ENCODE assay signal across 9 cellular contexts in genomic region chr13:100491164-100491847, GRCh38.
DNase-seq lines count a peak whose midpoint lies in the region; ATAC-seq, FAIRE-seq and TF ChIP-seq lines count a peak whose summit lies in the region.
"Had no signal": no experiment of that assay in that cellular context is flagged by ENCODE, and none has a peak within 500 bp of the region (broad histone marks: within the 10 kb centered on the region; RNA-seq: fewer than 3 reads in every experiment).

No MANE protein-coding gene starts in this region.

- H3K36me3 ChIP-seq in HCT116 (ENCODE audit: control insufficient read depth in 1 of 2, insufficient read depth in 2 of 2, low read length in 2 of 2) (no peaks in the 10 kb centered on the region), SJCRH30 (no peaks in the 10 kb centered on the region)

- CTCF ChIA-PET in HCT116 (lab: Charles Lee), result interaction anchor here (1.4 kb wide), 1 partner anchor 11 kb away, joined by 3 read pairs; no protein-coding TSS in a partner anchor

- POLR2A ChIA-PET in HCT116 (lab: Charles Lee), result no interaction called here

- H3K9ac ChIP-seq in HCT116 (ENCODE audit: low read length), result no peak overlapping the region

- H3K4me3 ChIP-seq in HCT116 (replicated peaks in 1 of 2; ENCODE audit: low read depth in 1 of 2, low read length in 2 of 2) (no peak overlapping the region), SJCRH30 (no peak overlapping the region), foreskin fibroblast (ENCODE audit: low read depth in 1 of 2, low read length in 2 of 2) (no peak overlapping the region)

- no peaks in the 10 kb centered on the region for H3K9me2 ChIP-seq in HCT116 (ENCODE audit: insufficient read depth)

- TF ChIP-seq CTCF in HCT116 (IDR thresholded peaks at IDR 0.05 in 2 of 3, conservative IDR thresholded peaks at IDR 0.05 in 1 of 3; ENCODE audit: borderline replicate concordance in 1 of 3, insufficient read depth in 1 of 3, low read depth in 2 of 3, low read length in 2 of 3) (no peak), foreskin fibroblast (IDR thresholded peaks at IDR 0.05; ENCODE audit: low read depth, low read length) (peak; percentile 22)

- H3K27me3 ChIP-seq in HCT116 (ENCODE audit: insufficient read depth, low read length) (no peaks in the 10 kb centered on the region), SJCRH30 (no peaks in the 10 kb centered on the region)

- BruUV-seq in HCT116 (replicated peaks; lab: Mats Ljungman, UMichigan), result no TSS peak

- no peak for ATAC-seq in HCT116
- ATAC-seq in sciatic nerve, result peak; percentile 97
- no peak for ATAC-seq in HG03196 (IDR thresholded peaks at IDR 0.05; ENCODE audit: unreplicated experiment)

- peaks cover 20 to 27% of the 10 kb centered on the region in 2 experiments for H3K4me1 ChIP-seq in HCT116 (ENCODE audit: control insufficient read depth in 1 of 2, insufficient read depth in 2 of 2, low read length in 2 of 2)
- peaks cover 28% of the 10 kb centered on the region; the same call in 1 of the 2 replicates for H3K4me1 ChIP-seq in SJCRH30

- no peak for TF ChIP-seq POLR2A in HCT116 (IDR thresholded peaks at IDR 0.05; ENCODE audit: borderline replicate concordance, extremely low read depth, insufficient read depth, insufficient read length)

- DNase-seq in HCT116 (ENCODE audit: low read depth, low spot score) (no peak), SJCRH30 (peak; percentile 12 to 50), foreskin fibroblast (peak; percentile 60 to 79), sciatic nerve (ENCODE audit: low spot score) (no peak), HUDEP-2 (lab: John Stamatoyannopoulos, UW; ENCODE audit: unreplicated experiment in 76 of 76) (no peak), urothelium cell line (ENCODE audit: low spot score) (no peak)
- no peak for DNase-seq in activated CD8-positive, alpha-beta memory T cell treated with anti-CD3 and anti-CD28 coated beads, Interleukin-2, amount 50 U/mL, for 48 hours

- RAD21 ChIA-PET in HCT116 (lab: Charles Lee; ENCODE audit: low non-redundant PET in 1 of 2, low total read pairs in 2 of 2, uncharacterized antibody in 2 of 2, unreplicated experiment in 2 of 2), result no interaction called here

- intact Hi-C loops in HCT116 (cut with micrococcal nuclease) (no loop called here), sciatic nerve (cut with DNase I) (no loop called here)

- no peak for TF ChIP-seq RAD21 in HCT116 (IDR thresholded peaks at IDR 0.05; ENCODE audit: low read depth)

- FAIRE-seq in urothelium cell line (lab: Jason Lieb, UNC), result no peak

- H2AFZ ChIP-seq in HCT116 (ENCODE audit: low read depth, low read length, poor library complexity, severe bottlenecking), result no peak overlapping the region

- H3K4me2 ChIP-seq in HCT116 (ENCODE audit: low read length), result peak overlapping the region; percentile 56

- no peaks in the 10 kb centered on the region for H4K20me1 ChIP-seq in HCT116 (ENCODE audit: insufficient read depth)

- H3K27ac ChIP-seq in HCT116 (ENCODE audit: low read depth, low read length) (no peak overlapping the region), SJCRH30 (peak overlapping the region; percentile 26)
- H3K27ac ChIP-seq: VCaP had no signal

- no peaks in the 10 kb centered on the region for H3K9me3 ChIP-seq in HCT116 (ENCODE audit: control insufficient read depth in 1 of 2, insufficient read depth in 1 of 2, low read depth in 1 of 2, low read length in 2 of 2)
- no peaks in the 10 kb centered on the region for H3K9me3 ChIP-seq in SJCRH30 (replicated peaks)

- H3K79me2 ChIP-seq in HCT116 (ENCODE audit: insufficient read depth, low read length), result no peaks in the 10 kb centered on the region

TF ChIP-seq in HCT116, 20 proteins besides CTCF, POLR2A, EP300 and RAD21:
- TF ChIP-seq EZH2phosphoT487 (IDR thresholded peaks at IDR 0.05; ENCODE audit: borderline replicate concordance) (no peak), EZH2 (IDR thresholded peaks at IDR 0.05) (no peak), CBX3 (IDR thresholded peaks at IDR 0.05; ENCODE audit: low read depth) (no peak), EGR1 (IDR thresholded peaks at IDR 0.05; ENCODE audit: low read depth) (no peak), SP1 (IDR thresholded peaks at IDR 0.05; ENCODE audit: low read depth) (no peak), ZFX (IDR thresholded peaks at IDR 0.05) (no peak), ELF1 (IDR thresholded peaks at IDR 0.05; ENCODE audit: borderline replicate concordance, low read depth) (no peak)
- TF ChIP-seq, protein P1, sequence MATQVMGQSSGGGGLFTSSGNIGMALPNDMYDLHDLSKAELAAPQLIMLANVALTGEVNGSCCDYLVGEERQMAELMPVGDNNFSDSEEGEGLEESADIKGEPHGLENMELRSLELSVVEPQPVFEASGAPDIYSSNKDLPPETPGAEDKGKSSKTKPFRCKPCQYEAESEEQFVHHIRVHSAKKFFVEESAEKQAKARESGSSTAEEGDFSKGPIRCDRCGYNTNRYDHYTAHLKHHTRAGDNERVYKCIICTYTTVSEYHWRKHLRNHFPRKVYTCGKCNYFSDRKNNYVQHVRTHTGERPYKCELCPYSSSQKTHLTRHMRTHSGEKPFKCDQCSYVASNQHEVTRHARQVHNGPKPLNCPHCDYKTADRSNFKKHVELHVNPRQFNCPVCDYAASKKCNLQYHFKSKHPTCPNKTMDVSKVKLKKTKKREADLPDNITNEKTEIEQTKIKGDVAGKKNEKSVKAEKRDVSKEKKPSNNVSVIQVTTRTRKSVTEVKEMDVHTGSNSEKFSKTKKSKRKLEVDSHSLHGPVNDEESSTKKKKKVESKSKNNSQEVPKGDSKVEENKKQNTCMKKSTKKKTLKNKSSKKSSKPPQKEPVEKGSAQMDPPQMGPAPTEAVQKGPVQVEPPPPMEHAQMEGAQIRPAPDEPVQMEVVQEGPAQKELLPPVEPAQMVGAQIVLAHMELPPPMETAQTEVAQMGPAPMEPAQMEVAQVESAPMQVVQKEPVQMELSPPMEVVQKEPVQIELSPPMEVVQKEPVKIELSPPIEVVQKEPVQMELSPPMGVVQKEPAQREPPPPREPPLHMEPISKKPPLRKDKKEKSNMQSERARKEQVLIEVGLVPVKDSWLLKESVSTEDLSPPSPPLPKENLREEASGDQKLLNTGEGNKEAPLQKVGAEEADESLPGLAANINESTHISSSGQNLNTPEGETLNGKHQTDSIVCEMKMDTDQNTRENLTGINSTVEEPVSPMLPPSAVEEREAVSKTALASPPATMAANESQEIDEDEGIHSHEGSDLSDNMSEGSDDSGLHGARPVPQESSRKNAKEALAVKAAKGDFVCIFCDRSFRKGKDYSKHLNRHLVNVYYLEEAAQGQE (IDR thresholded peaks at IDR 0.05; ENCODE audit: low read depth), result no peak

Comparison
In these comparisons a context has a peak if more than half of its experiments do, and no peak if none do; other contexts are left out.
1. DNase-seq: peak in SJCRH30 (2 of 2) and foreskin fibroblast (2 of 2); none in HCT116 (single experiment), sciatic nerve (single experiment), HUDEP-2 (0 of 76), urothelium cell line (single experiment) and activated CD8-positive, alpha-beta memory T cell treated with anti-CD3 and anti-CD28 coated beads, Interleukin-2, amount 50 U/mL, for 48 hours (single experiment).